In genomic region chr17:79796570-79797491, GRCh38 we compare ENCODE assay signal across 7 cellular contexts. TPM values are rescaled to one million over a fixed set of nuclear protein-coding genes. Genes with fewer than 3 reads are reported as not detected.
DNase-seq lines count a peak whose midpoint lies in the region; ATAC-seq and TF ChIP-seq lines count a peak whose summit lies in the region.

CBX8 (minus strand) TSS chr17:79797077; CDS start chr17:79796998, 79 bp downstream.

- peak; percentile 98 for DNase-seq in NCI-H2029 (lab: John Stamatoyannopoulos, UW)
- DNase-seq in T-helper 9 cell, result peak; percentile 96
- peak; percentile 100 for DNase-seq in astrocyte of the hippocampus (ENCODE audit: low read depth, low spot score)
- DNase-seq in hippocampal formation (lab: John Stamatoyannopoulos, UW), result peak; percentile 99 to 100
- DNase-seq in renal cortical epithelial cell (ENCODE audit: low read depth), result peak; percentile 94

- peak; percentile 61 for TF ChIP-seq POLR2A in GM18505 (IDR thresholded peaks at IDR 0.05; ENCODE audit: borderline replicate concordance, extremely low read depth, insufficient read depth, insufficient read length)

- ATAC-seq in GM18505 (IDR thresholded peaks at IDR 0.05; ENCODE audit: unreplicated experiment) (peak; percentile 76), HG02973 (IDR thresholded peaks at IDR 0.05; ENCODE audit: unreplicated experiment) (peak; percentile 87)

RNA-seq across cellular contexts. Expression of gene CBX8, which starts in this region (rescaled TPM):
- 6.1 and 7.8 TPM in 2 replicates for total RNA-seq in renal cortical epithelial cell

Comparison
In these comparisons a context has a peak if more than half of its experiments do, and no peak if none do; other contexts are left out.
1. Peak in every context shown above with its lines: DNase-seq and ATAC-seq.